17 cellular contexts compared by ENCODE assay signal in the genomic region with DNA sequence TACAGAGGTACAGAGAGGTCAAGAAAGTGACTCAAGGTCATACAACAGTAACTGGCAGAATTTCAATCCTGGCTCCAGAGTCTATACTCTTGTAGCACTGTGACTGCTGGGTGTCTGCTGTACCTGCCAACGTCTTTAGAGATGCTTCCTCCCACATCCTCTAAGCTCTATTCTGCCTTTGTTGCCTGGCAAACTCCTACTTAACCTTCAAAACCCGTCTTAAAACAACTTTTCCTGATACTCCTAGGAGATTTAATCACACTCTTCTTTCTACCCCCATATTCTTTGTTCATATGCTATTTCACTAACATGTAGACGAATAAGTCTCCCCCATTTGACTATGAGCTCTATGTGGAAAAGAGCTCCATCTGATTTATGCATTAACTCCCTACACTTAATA.
"Had no signal": no experiment of that assay in that cellular context is flagged by ENCODE, and none has a peak within 500 bp of the region (broad histone marks: within the 10 kb centered on the region; RNA-seq: fewer than 3 reads in every experiment).

No MANE protein-coding gene starts in this region.

- H3K9me3 ChIP-seq: mucosa of descending colon, stomach, thoracic aorta, transverse colon had no signal

- H3K27ac Mint-ChIP-seq: endodermal cell had no signal

- H3K4me2 ChIP-seq: hepatocyte had no signal

- ATAC-seq: mucosa of descending colon had no signal

- H3K9me3 Mint-ChIP-seq: endodermal cell, nephron had no signal

- H3K4me1 ChIP-seq: transverse colon had no signal

- H2AFZ ChIP-seq: hepatocyte had no signal

- H3K27me3 ChIP-seq: hepatocyte, stomach, transverse colon had no signal

- DNase-seq: effector CD4-positive, alpha-beta T cell; endodermal cell; erythroblast; foreskin melanocyte; head of caudate nucleus; mucosa of descending colon; occipital lobe; stimulated activated CD4-positive, alpha-beta T cell treated with anti-CD3 and anti-CD28 coated beads, Interleukin-12 subunit alpha, Interleukin-12 subunit beta, amount 100 ng/mL, for 4 hours; stimulated activated naive CD4-positive, alpha-beta T cell; stomach; substantia nigra; transverse colon had no signal

- H3K36me3 ChIP-seq: stomach, thoracic aorta, transverse colon had no signal

- H3K4me3 Mint-ChIP-seq: endodermal cell, nephron had no signal

- H3K27ac ChIP-seq: coronary artery, hepatocyte, stomach, thoracic aorta, transverse colon had no signal

- H3K4me3 ChIP-seq: coronary artery, hepatocyte, mucosa of descending colon, skin epidermis, stomach, thoracic aorta, transverse colon had no signal
